29 cellular contexts compared by ENCODE assay signal in the genomic region with DNA sequence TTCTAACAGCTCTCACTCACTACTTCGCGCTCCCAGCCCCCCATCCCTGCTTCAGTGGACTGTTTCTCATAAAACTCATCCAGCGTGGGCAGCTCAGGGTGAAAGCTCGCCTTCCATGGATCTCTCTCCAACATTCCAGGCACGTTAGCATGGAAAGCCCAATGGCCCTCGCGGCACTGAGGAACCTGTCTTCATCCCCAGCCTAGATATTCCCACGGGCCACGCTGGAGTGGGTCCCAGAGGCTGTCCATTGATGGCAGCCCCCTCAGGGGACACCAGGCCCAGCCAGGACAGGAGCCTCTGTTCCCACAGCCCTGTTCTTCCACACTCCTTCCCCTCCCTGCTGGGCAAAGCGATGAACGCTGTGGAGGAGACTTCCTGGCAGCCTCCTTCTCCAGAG.
"Had no signal": no experiment of that assay in that cellular context is flagged by ENCODE, and none has a peak within 500 bp of the region (broad histone marks: within the 10 kb centered on the region; RNA-seq: fewer than 3 reads in every experiment).

No MANE protein-coding gene starts in this region.

- H3K27me3 ChIP-seq: colonic mucosa, dorsolateral prefrontal cortex, heart left ventricle, pancreas, transverse colon had no signal

- H3K4me1 ChIP-seq: colonic mucosa, pancreas, psoas muscle, suprapubic skin, transverse colon had no signal

- DNase-seq: activated CD4-positive, alpha-beta memory T cell treated with anti-CD3 and anti-CD28 coated beads, Interleukin-2, amount 10 ng/mL, durations not matched to agents 7 days and 5 days; activated CD4-positive, alpha-beta T cell treated with anti-CD3 and anti-CD28 coated beads for 1 hour; activated CD4-positive, alpha-beta T cell treated with anti-CD3 and anti-CD28 coated beads, Interleukin-2, amount 10 ng/mL, durations not matched to agents 7 days and 5 days; activated CD8-positive, alpha-beta memory T cell treated with anti-CD3 and anti-CD28 coated beads, Interleukin-2, amount 50 U/mL, for 48 hours; activated gamma-delta T cell; activated naive CD4-positive, alpha-beta T cell treated with anti-CD3 and anti-CD28 coated beads, Interleukin-2, amount 10 ng/mL, durations not matched to agents 7 days and 5 days; activated naive CD8-positive, alpha-beta T cell treated with anti-CD3 and anti-CD28 coated beads, Interleukin-2, amount 10 ng/mL, durations not matched to agents 7 days and 5 days; activated T-cell treated with anti-CD3 and anti-CD28 coated beads, Interleukin-2, amount 50 U/mL, for 24 hours; brain microvascular endothelial cell; central memory CD4-positive, alpha-beta T cell; colonic mucosa; effector memory CD8-positive, alpha-beta T cell; erythroblast; kidney glomerular epithelial cell; left ventricle myocardium superior; mammary epithelial cell; psoas muscle; stimulated activated CD4-positive, alpha-beta T cell treated with anti-CD3 and anti-CD28 coated beads, Interleukin-15, amount 100 ng/mL, for 24 hours; stimulated activated CD4-positive, alpha-beta T cell treated with anti-CD3 and anti-CD28 coated beads, Interleukin-2, amount 100 ng/mL, for 24 hours; stimulated activated naive B cell treated with anti-CD40 and anti-IgM and Interleukin-4, amounts not matched to agents 10 μg/mL and 1 μg/mL and 100 μg/mL, for 72 hours; stomach; T-helper 17 cell; T1000; transverse colon had no signal

- H3K36me3 ChIP-seq: brain microvascular endothelial cell, colonic mucosa, suprapubic skin, transverse colon had no signal

- ATAC-seq: effector memory CD8-positive, alpha-beta T cell; heart left ventricle; left ventricle myocardium superior; pancreas; psoas muscle; stimulated activated naive B cell treated with anti-CD40 and anti-IgM and Interleukin-4, amounts not matched to agents 10 μg/mL and 1 μg/mL and 100 μg/mL, for 72 hours; T-helper 17 cell had no signal

- H3K4me3 ChIP-seq: colonic mucosa, dorsolateral prefrontal cortex, heart left ventricle, pancreas, psoas muscle, smooth muscle cell, stomach, suprapubic skin, transverse colon had no signal

- H3K9me3 ChIP-seq: colonic mucosa, heart left ventricle, pancreas, psoas muscle, stomach, suprapubic skin, transverse colon had no signal

- H3K4me2 ChIP-seq: smooth muscle cell had no signal

- H3K27ac ChIP-seq: brain microvascular endothelial cell, colonic mucosa, dorsolateral prefrontal cortex, pancreas, psoas muscle, suprapubic skin, transverse colon had no signal
